In genomic region chr5:6869677-6870076, GRCh38 we compare ENCODE assay signal across 21 cellular contexts.
"Had no signal": no experiment of that assay in that cellular context is flagged by ENCODE, and none has a peak within 500 bp of the region (broad histone marks: within the 10 kb centered on the region; RNA-seq: fewer than 3 reads in every experiment).

No MANE protein-coding gene starts in this region.

- H3K4me3 ChIP-seq: left ventricle myocardium inferior, lung, mucosa of descending colon, ovary, right atrium auricular region, right lobe of liver, smooth muscle cell, tibial nerve, upper lobe of left lung had no signal

- H3K36me3 ChIP-seq: left ventricle myocardium inferior, neutrophil, ovary, right atrium auricular region, right lobe of liver, tibial nerve, upper lobe of left lung had no signal

- H3K4me1 ChIP-seq: left ventricle myocardium inferior, right atrium auricular region, tibial nerve, upper lobe of left lung had no signal

- DNase-seq: head of caudate nucleus; hypothalamus; islet precursor cell; left ventricle myocardium inferior; midbrain; mucosa of descending colon; naive thymus-derived CD8-positive, alpha-beta T cell; occipital lobe; ovary; right lobe of liver; stimulated activated CD4-positive, alpha-beta T cell treated with anti-CD3 and anti-CD28 coated beads, Interleukin-2, amount 100 ng/mL, for 24 hours; stimulated activated CD4-positive, alpha-beta T cell treated with anti-CD3 and anti-CD28 coated beads, Interleukin-4, amount 100 ng/mL, for 1 hour; stimulated activated naive B cell treated with anti-CD40 and anti-IgM and Interleukin-4, amounts not matched to agents 10 μg/mL and 1 μg/mL and 100 μg/mL, for 72 hours; stimulated activated naive CD8-positive, alpha-beta T cell treated with anti-CD3 and anti-CD28 coated beads, Interleukin-15, amount 100 ng/mL, for 72 hours; substantia nigra; upper lobe of left lung had no signal

- H3K27ac ChIP-seq: left ventricle myocardium inferior, neutrophil, ovary, right atrium auricular region, right lobe of liver, tibial nerve, upper lobe of left lung had no signal

- H3K27me3 ChIP-seq: neutrophil, ovary, right atrium auricular region, right lobe of liver, tibial nerve, upper lobe of left lung had no signal

- H3K9me3 ChIP-seq: left ventricle myocardium inferior, mucosa of descending colon, neutrophil, ovary, right atrium auricular region, right lobe of liver, tibial nerve, upper lobe of left lung had no signal

- H3K4me2 ChIP-seq: smooth muscle cell had no signal

- ATAC-seq: mucosa of descending colon; naive thymus-derived CD8-positive, alpha-beta T cell; right lobe of liver; stimulated activated naive B cell treated with anti-CD40 and anti-IgM and Interleukin-4, amounts not matched to agents 10 μg/mL and 1 μg/mL and 100 μg/mL, for 72 hours; stimulated activated naive CD8-positive, alpha-beta T cell treated with anti-CD3 and anti-CD28 coated beads, Interleukin-15, amount 100 ng/mL, for 72 hours had no signal
